Comparison of ENCODE assay signal across 23 cellular contexts in genomic region chr19:5451494-5451893, GRCh38. TPM values are rescaled to one million over a fixed set of nuclear protein-coding genes. Genes with fewer than 3 reads are reported as not detected.
"Had no signal": no experiment of that assay in that cellular context is flagged by ENCODE, and none has a peak within 500 bp of the region (broad histone marks: within the 10 kb centered on the region; RNA-seq: fewer than 3 reads in every experiment).

No MANE protein-coding gene starts in this region.

- H3K4me1 ChIP-seq: left ventricle myocardium inferior, lower lobe of right lung had no signal

- H3K36me3 ChIP-seq: left ventricle myocardium inferior, lower lobe of right lung, stomach had no signal

- H3K27ac ChIP-seq: coronary artery, left ventricle myocardium inferior, lower lobe of right lung, stomach had no signal

- FAIRE-seq: frontal cortex, keratinocyte, small intestine had no signal

- DNase-seq: effector CD8-positive, alpha-beta T cell; glutamatergic neuron; immature natural killer cell; left cardiac atrium; left ventricle myocardium inferior; lower lobe of right lung; mesenchymal stem cell; naive B cell; right cardiac atrium; small intestine; stimulated activated CD4-positive, alpha-beta T cell treated with anti-CD3 and anti-CD28 coated beads, Interleukin-12 subunit alpha, Interleukin-12 subunit beta, amount 100 ng/mL, for 4 hours; stimulated activated naive CD4-positive, alpha-beta T cell; stomach had no signal

- H3K9me3 ChIP-seq: lower lobe of right lung had no signal

- ATAC-seq: left cardiac atrium, lower lobe of right lung, right cardiac atrium had no signal

- H3K4me3 ChIP-seq: coronary artery, left ventricle myocardium inferior, lower lobe of right lung, stomach had no signal

RNA-seq across cellular contexts. Expression of gene ZNRF4, which starts 3.7 kb away (rescaled TPM):
- total RNA-seq: chondrocyte, dermis microvascular lymphatic vessel endothelial cell, frontal cortex, left cardiac atrium, left ventricle myocardium inferior, lower lobe of right lung, osteocyte, posterior vena cava, right cardiac atrium, stomach, urinary bladder had no signal
- polyA plus RNA-seq: esophagus, immature natural killer cell, keratinocyte, right cardiac atrium, small intestine, stomach, thymus, urinary bladder had no signal
